In the genomic region with DNA sequence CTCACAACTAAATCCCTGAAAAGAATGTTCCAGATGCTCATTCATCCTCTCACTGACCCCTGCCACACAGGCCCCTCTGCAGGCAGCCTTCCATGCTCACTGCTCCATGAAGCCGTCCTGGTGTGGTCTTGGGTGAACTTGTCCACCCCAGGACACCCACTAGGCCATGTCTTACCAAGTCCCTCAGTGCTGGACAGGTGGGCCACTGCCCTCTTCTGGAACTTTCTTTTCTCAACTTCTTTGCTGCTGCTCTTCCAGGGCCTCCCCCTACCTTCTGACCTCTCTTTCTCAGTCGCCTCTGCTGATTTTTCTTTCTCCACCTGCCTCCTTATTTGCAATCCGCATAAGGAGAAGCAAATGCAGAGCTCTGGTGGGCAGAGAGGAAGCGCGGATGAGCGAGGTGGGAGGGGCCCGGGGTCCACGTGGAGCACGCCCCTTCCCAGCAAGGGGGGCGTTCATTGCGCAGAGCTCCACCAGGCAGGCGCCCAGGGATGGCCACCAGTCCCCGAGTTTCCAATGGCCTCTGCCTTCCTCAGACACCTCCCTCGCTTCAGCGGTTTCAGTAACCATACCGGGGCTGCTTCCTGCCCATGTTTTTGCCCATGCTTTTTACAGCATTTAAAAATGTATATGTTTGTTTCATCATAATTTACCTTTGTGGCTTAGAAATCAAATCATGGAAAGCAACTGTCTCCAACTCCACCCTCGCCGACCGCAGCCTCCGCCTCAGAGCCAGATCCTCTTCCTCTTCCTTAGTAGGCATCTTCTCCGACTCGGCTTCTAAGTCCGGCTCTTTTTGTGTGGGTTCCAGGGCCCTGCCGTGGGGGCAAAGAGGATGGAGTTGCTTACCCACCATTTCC, we compare ENCODE assay signal across 13 cellular contexts.
A peak's percentile ranks its signal among the peaks of the same experiment; 100 is the strongest.
DNase-seq lines count a peak whose midpoint lies in the region; ATAC-seq, FAIRE-seq and TF ChIP-seq lines count a peak whose summit lies in the region.
"Had no signal": no experiment of that assay in that cellular context is flagged by ENCODE, and none has a peak within 500 bp of the region (broad histone marks: within the 10 kb centered on the region; RNA-seq: fewer than 3 reads in every experiment).

No MANE protein-coding gene starts in this region.

- WGBS in K562 (ENCODE audit: insufficient coverage, low coverage, missing lambda C conversion rate): 92% methylated on average over 21 of the region's 24 CpGs

- ATAC-seq in T-helper 17 cell (peak; percentile 23), K562 (peak; percentile 20), GM21737 (IDR thresholded peaks at IDR 0.05; ENCODE audit: unreplicated experiment) (no peak)

- no peaks in the 10 kb centered on the region for H3K9me1 ChIP-seq in K562 (ENCODE audit: control insufficient read depth, insufficient read depth, low read length)

- no peaks in the 10 kb centered on the region for H4K20me1 ChIP-seq in K562 (replicated peaks; ENCODE audit: control insufficient read depth, insufficient read depth, low read length)

- no peaks in the 10 kb centered on the region for H3K27me3 Mint-ChIP-seq in T-helper 17 cell
- no peaks in the 10 kb centered on the region for H3K27me3 Mint-ChIP-seq in stimulated activated naive CD8-positive, alpha-beta T cell treated with anti-CD3 and anti-CD28 coated beads, Interleukin-15, Interleukin-2, amounts not matched to agents 100 ng/mL and 50 ng/mL, for 24 hours

- peak overlapping the region; percentile 82 for H3K4me3 Mint-ChIP-seq in T-helper 17 cell
- peak overlapping the region; percentile 57 for H3K4me3 Mint-ChIP-seq in stimulated activated naive CD8-positive, alpha-beta T cell treated with anti-CD3 and anti-CD28 coated beads, Interleukin-15, Interleukin-2, amounts not matched to agents 100 ng/mL and 50 ng/mL, for 24 hours

- peak overlapping the region; percentile 80 for H3K27ac Mint-ChIP-seq in T-helper 17 cell
- H3K27ac Mint-ChIP-seq in stimulated activated naive CD8-positive, alpha-beta T cell treated with anti-CD3 and anti-CD28 coated beads, Interleukin-15, Interleukin-2, amounts not matched to agents 100 ng/mL and 50 ng/mL, for 24 hours: peak overlapping the region; percentile 84

- H3K9me3 ChIP-seq in T-helper 17 cell (ENCODE audit: control insufficient read depth, low read length, poor library complexity, severe bottlenecking): no peaks in the 10 kb centered on the region
- peaks cover 7% of the 10 kb centered on the region for H3K9me3 ChIP-seq in K562 (replicated peaks; ENCODE audit: control insufficient read depth, insufficient read depth, low read depth, low read length)

- POLR2A ChIA-PET in K562 (lab: Yijun Ruan, JAX): no interaction called here

- FAIRE-seq in K562 (lab: Jason Lieb, UNC): no peak
- FAIRE-seq: A204.1, islet of Langerhans had no signal

- peaks cover 12% of the 10 kb centered on the region for H3K4me1 Mint-ChIP-seq in T-helper 17 cell
- peaks cover 18% of the 10 kb centered on the region for H3K4me1 Mint-ChIP-seq in stimulated activated naive CD8-positive, alpha-beta T cell treated with anti-CD3 and anti-CD28 coated beads, Interleukin-15, Interleukin-2, amounts not matched to agents 100 ng/mL and 50 ng/mL, for 24 hours (ENCODE audit: low read depth)

- peak; percentile 15 for DNase-seq in activated CD4-positive, alpha-beta T cell treated with anti-CD3 and anti-CD28 coated beads for 48 hours
- no peak for DNase-seq in activated CD4-positive, alpha-beta T cell treated with anti-CD3 and anti-CD28 coated beads for 1 hour
- DNase-seq in T-helper 17 cell: no peak
- peak in 1 of 4 experiments; percentile 35 for DNase-seq in K562 (ENCODE audit: extremely low read depth in 1 of 4, low spot score in 3 of 4)
- no peak for DNase-seq in NK-92 (lab: John Stamatoyannopoulos, UW; ENCODE audit: unreplicated experiment)
- no peak for DNase-seq in NCI-H146 treated with DMSO at 0.1 percent for 48 hours (lab: John Stamatoyannopoulos, UW; ENCODE audit: unreplicated experiment)
- DNase-seq: cerebellar nuclear complex, GM23248 had no signal

- peaks cover 21% of the 10 kb centered on the region; the same call in 2 of the 3 replicates for H3K79me2 ChIP-seq in K562 (ENCODE audit: control insufficient read depth, insufficient read depth, low read length)

- H2AFZ ChIP-seq in K562 (ENCODE audit: low read depth, low read length): no peak overlapping the region
- H2AFZ ChIP-seq: GM23248 had no signal

- intact Hi-C loops in K562 (cut with micrococcal nuclease): loop anchor here (10.0 kb wide), 1 partner anchor 1866 kb away; no protein-coding TSS in a partner anchor

- no peaks in the 10 kb centered on the region for H3K36me3 Mint-ChIP-seq in T-helper 17 cell (ENCODE audit: low read depth)
- H3K36me3 Mint-ChIP-seq in stimulated activated naive CD8-positive, alpha-beta T cell treated with anti-CD3 and anti-CD28 coated beads, Interleukin-15, Interleukin-2, amounts not matched to agents 100 ng/mL and 50 ng/mL, for 24 hours (ENCODE audit: low read depth): peaks cover 15% of the 10 kb centered on the region

- peak overlapping the region in 1 of 2 experiments; percentile 46; a peak in 1 of 4 replicates for H3K9ac ChIP-seq in K562 (ENCODE audit: insufficient read depth in 1 of 2, low read depth in 2 of 2, low read length in 2 of 2)
- H3K9ac ChIP-seq: GM23248 had no signal

- CTCF ChIA-PET in K562 (lab: Yijun Ruan, JAX; ENCODE audit: low intra/inter-chr PET ratio): no interaction called here

- no peaks in the 10 kb centered on the region for H3K27me3 ChIP-seq in K562 (ENCODE audit: control insufficient read depth in 2 of 2, insufficient read depth in 2 of 2, low read length in 2 of 2)

- TF ChIP-seq CTCF in K562 (IDR thresholded peaks at IDR 0.05 in 2 of 3, conservative IDR thresholded peaks at IDR 0.05 in 1 of 3; ENCODE audit: insufficient read depth in 2 of 3, low read depth in 1 of 3, low read length in 3 of 3): peak; percentile 44 to 62 (median 50)

- no peak overlapping the region for H3K4me2 ChIP-seq in K562 (ENCODE audit: insufficient read depth, low read length)
- H3K4me2 ChIP-seq: smooth muscle cell had no signal

- peaks cover 19% of the 10 kb centered on the region for H3K9me3 Mint-ChIP-seq in stimulated activated naive CD8-positive, alpha-beta T cell treated with anti-CD3 and anti-CD28 coated beads, Interleukin-15, Interleukin-2, amounts not matched to agents 100 ng/mL and 50 ng/mL, for 24 hours

- no TSS peak for BruUV-seq in K562 (replicated peaks; lab: Mats Ljungman, UMichigan)

- TF ChIP-seq EP300 in K562 (IDR thresholded peaks at IDR 0.05; ENCODE audit: low read length): no peak

- H3K4me1 ChIP-seq in K562 (replicated peaks in 1 of 2; ENCODE audit: control insufficient read depth in 2 of 2, insufficient read depth in 2 of 2, low read length in 2 of 2): peaks cover 29 to 32% of the 10 kb centered on the region in 2 experiments; a peak in 4 of 5 replicates

- H3K4me3 ChIP-seq in K562: no peak overlapping the region
- H3K4me3 ChIP-seq: GM23248, smooth muscle cell had no signal

- in situ Hi-C loops in K562 (cut with MboI): no loop called here

- no peaks in the 10 kb centered on the region; the same call in 2 of the 3 replicates for H3K36me3 ChIP-seq in K562 (ENCODE audit: control insufficient read depth, insufficient read depth, low read length)

- no peak for TF ChIP-seq POLR2A in K562 (conservative IDR thresholded peaks at IDR 0.05)

- peak in 1 of 2 experiments; percentile 50; a peak in 2 of 4 replicates for TF ChIP-seq RAD21 in K562 (CRISPR knock-in tag; conservative IDR thresholded peaks at IDR 0.05 in 1 of 2, IDR thresholded peaks at IDR 0.05 in 1 of 2)

- no peak overlapping the region for H3K27ac ChIP-seq in K562 (ENCODE audit: extremely low read depth, low read depth, low read length)
- H3K27ac ChIP-seq: GM23248 had no signal

TF ChIP-seq in K562, 482 proteins besides CTCF, POLR2A, EP300 and RAD21 (continues in another document):
- TF ChIP-seq, protein P1, sequence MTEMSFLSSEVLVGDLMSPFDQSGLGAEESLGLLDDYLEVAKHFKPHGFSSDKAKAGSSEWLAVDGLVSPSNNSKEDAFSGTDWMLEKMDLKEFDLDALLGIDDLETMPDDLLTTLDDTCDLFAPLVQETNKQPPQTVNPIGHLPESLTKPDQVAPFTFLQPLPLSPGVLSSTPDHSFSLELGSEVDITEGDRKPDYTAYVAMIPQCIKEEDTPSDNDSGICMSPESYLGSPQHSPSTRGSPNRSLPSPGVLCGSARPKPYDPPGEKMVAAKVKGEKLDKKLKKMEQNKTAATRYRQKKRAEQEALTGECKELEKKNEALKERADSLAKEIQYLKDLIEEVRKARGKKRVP (CRISPR knock-in tag; IDR thresholded peaks at IDR 0.05): no peak
- TF ChIP-seq, protein P2, sequence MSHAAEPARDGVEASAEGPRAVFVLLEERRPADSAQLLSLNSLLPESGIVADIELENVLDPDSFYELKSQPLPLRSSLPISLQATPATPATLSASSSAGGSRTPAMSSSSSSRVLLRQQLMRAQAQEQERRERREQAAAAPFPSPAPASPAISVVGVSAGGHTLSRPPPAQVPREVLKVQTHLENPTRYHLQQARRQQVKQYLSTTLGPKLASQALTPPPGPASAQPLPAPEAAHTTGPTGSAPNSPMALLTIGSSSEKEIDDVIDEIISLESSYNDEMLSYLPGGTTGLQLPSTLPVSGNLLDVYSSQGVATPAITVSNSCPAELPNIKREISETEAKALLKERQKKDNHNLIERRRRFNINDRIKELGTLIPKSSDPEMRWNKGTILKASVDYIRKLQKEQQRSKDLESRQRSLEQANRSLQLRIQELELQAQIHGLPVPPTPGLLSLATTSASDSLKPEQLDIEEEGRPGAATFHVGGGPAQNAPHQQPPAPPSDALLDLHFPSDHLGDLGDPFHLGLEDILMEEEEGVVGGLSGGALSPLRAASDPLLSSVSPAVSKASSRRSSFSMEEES (CRISPR knock-in tag; IDR thresholded peaks at IDR 0.05): no peak
- TF ChIP-seq ZFP36 (IDR thresholded peaks at IDR 0.05; ENCODE audit: low read depth, low read length, partially characterized antibody) (no peak), ZBTB7A (IDR thresholded peaks at IDR 0.05; ENCODE audit: borderline replicate concordance, control insufficient read depth, low read depth, low read length) (0 out of 2 replicates have a peak, but pooled peaks have one; percentile 11), ZNF766 (CRISPR knock-in tag; conservative IDR thresholded peaks at IDR 0.05) (no peak), FOXK1 (CRISPR knock-in tag; IDR thresholded peaks at IDR 0.05; ENCODE audit: borderline replicate concordance) (0 out of 2 replicates have a peak, but pooled peaks have one; percentile 39), SPI1 (IDR thresholded peaks at IDR 0.05; ENCODE audit: borderline replicate concordance, low read depth, low read length) (0 out of 2 replicates have a peak, but pooled peaks have one; percentile 5), KDM4B (IDR thresholded peaks at IDR 0.05; ENCODE audit: borderline replicate concordance in 2 of 2, low read depth in 1 of 2) (no peak)
